21 cellular contexts compared by ENCODE assay signal in genomic region chr7:85001493-85002345, GRCh38.
DNase-seq lines count a peak whose midpoint lies in the region; ATAC-seq and TF ChIP-seq lines count a peak whose summit lies in the region.
"Had no signal": no experiment of that assay in that cellular context is flagged by ENCODE, and none has a peak within 500 bp of the region (broad histone marks: within the 10 kb centered on the region; RNA-seq: fewer than 3 reads in every experiment).

No MANE protein-coding gene starts in this region.

- no peak overlapping the region for H3K4me3 ChIP-seq in PC-3 (ENCODE audit: low read length)

- no peaks in the 10 kb centered on the region for H3K9me2 ChIP-seq in PC-3 (replicated peaks; ENCODE audit: low read length)

- no peaks in the 10 kb centered on the region for H4K20me1 ChIP-seq in PC-3 (ENCODE audit: low read length)

- no peaks in the 10 kb centered on the region for H3K27me3 ChIP-seq in PC-3 (ENCODE audit: low read length)

- POLR2A ChIA-PET in HEK293T (lab: Yijun Ruan, JAX) (no interaction called here), PC-3 (lab: Charles Lee; ENCODE audit: unreplicated experiment) (no interaction called here)

- BruUV-seq in PC-3 (replicated peaks; lab: Mats Ljungman, UMichigan) = no TSS peak

- ATAC-seq in HG03442 (IDR thresholded peaks at IDR 0.05; ENCODE audit: unreplicated experiment) = no peak
- no peak for ATAC-seq in PC-3
- ATAC-seq in GM18907 (IDR thresholded peaks at IDR 0.05; ENCODE audit: unreplicated experiment) = no peak
- ATAC-seq: esophagus mucosa, left ventricle myocardium superior had no signal

- H2AFZ ChIP-seq in PC-3 (ENCODE audit: low read length) = no peak overlapping the region

- no peak overlapping the region for H3K9ac ChIP-seq in PC-3 (ENCODE audit: low read length)

- no peaks in the 10 kb centered on the region for H3K9me3 ChIP-seq in PC-3 (ENCODE audit: low read length)

- no peaks in the 10 kb centered on the region for H3K79me2 ChIP-seq in PC-3 (ENCODE audit: low read length)

- H3K4me1 ChIP-seq in PC-3 (ENCODE audit: insufficient read depth, low read length) = peaks cover 6% of the 10 kb centered on the region; the same call in 1 of the 2 replicates

- intact Hi-C loops in PC-3 (cut with micrococcal nuclease) = no loop called here

- CTCF ChIA-PET in HEK293T (lab: Yijun Ruan, JAX) (no interaction called here), PC-3 (lab: Charles Lee) (interaction anchor here (0.6 kb wide), 1 partner anchor 318 kb away, joined by 3 read pairs; no protein-coding TSS in a partner anchor)

- H3F3A ChIP-seq in PC-3 (ENCODE audit: low read length, unreplicated experiment) = no peaks in the 10 kb centered on the region

- no peaks in the 10 kb centered on the region for H3K36me3 ChIP-seq in PC-3 (ENCODE audit: low read depth, low read length)

- TF ChIP-seq CTCF in PC-3 (conservative IDR thresholded peaks at IDR 0.05; ENCODE audit: low read depth, low read length) = no peak

- H3K27ac ChIP-seq in PC-3 (ENCODE audit: low read length) = no peak overlapping the region

- no peak overlapping the region for H3K4me2 ChIP-seq in PC-3 (ENCODE audit: low read length)

- DNase-seq in D341Med (ENCODE audit: low spot score) (peak; percentile 16), HEK293T (ENCODE audit: extremely low spot score) (no peak), NCI-H69 (lab: John Stamatoyannopoulos, UW) (peak; percentile 87), iris pigment epithelial cell (ENCODE audit: low read depth) (peak; percentile 22), PC-3 (no peak)
- DNase-seq in stimulated activated naive CD4-positive, alpha-beta T cell treated with Interleukin-2 at 50 U/mL for 16 hours (lab: John Stamatoyannopoulos, UW) = no peak
- DNase-seq: activated CD4-positive, alpha-beta T cell treated with anti-CD3 and anti-CD28 coated beads, Interleukin-2, amount 50 U/mL, for 4 hours; activated T-cell treated with anti-CD3 and anti-CD28 coated beads for 4 hours; CD4-positive, CD25-positive, alpha-beta regulatory T cell; central memory CD4-positive, alpha-beta T cell; effector CD4-positive, alpha-beta T cell; glutamatergic neuron; left ventricle myocardium superior; NCI-H1417 treated with DMSO at 0.1 percent for 48 hours; NCI-H226; nucleus accumbens; Right ventricle myocardium superior; T-helper 1 cell had no signal

TF ChIP-seq in HEK293T, 16 proteins besides CTCF, POLR2A, EP300 and RAD21:
- TF ChIP-seq SP1 (IDR thresholded peaks at IDR 0.05) (no peak), PKNOX1 (IDR thresholded peaks at IDR 0.05) (peak; percentile 78), ELF4 (IDR thresholded peaks at IDR 0.05) (no peak)

Comparison
In these comparisons a context has a peak if more than half of its experiments do, and no peak if none do; other contexts are left out.
1. DNase-seq: peak in D341Med (single experiment), NCI-H69 (single experiment) and iris pigment epithelial cell (single experiment); none in HEK293T (single experiment), PC-3 (single experiment) and stimulated activated naive CD4-positive, alpha-beta T cell treated with Interleukin-2 at 50 U/mL for 16 hours (single experiment).